Comparison of ENCODE assay signal across 9 cellular contexts in genomic region chr7:3095046-3095445, GRCh38. TPM values are rescaled to one million over a fixed set of nuclear protein-coding genes. Genes with fewer than 3 reads are reported as not detected.
DNase-seq lines count a peak whose midpoint lies in the region; ATAC-seq, FAIRE-seq and TF ChIP-seq lines count a peak whose summit lies in the region.
"Had no signal": no experiment of that assay in that cellular context is flagged by ENCODE, and none has a peak within 500 bp of the region (broad histone marks: within the 10 kb centered on the region; RNA-seq: fewer than 3 reads in every experiment).

No MANE protein-coding gene starts in this region.

- no peaks in the 10 kb centered on the region for H3K9me2 ChIP-seq in MM.1S (replicated peaks; ENCODE audit: insufficient read depth, low read length)

- no peaks in the 10 kb centered on the region for H3K27me3 ChIP-seq in MM.1S (replicated peaks; ENCODE audit: insufficient read depth, low read length)
- H3K27me3 ChIP-seq in small intestine (ENCODE audit: control insufficient read depth in 2 of 2, insufficient read depth in 2 of 2, low read length in 2 of 2) = no peaks in the 10 kb centered on the region
- H3K27me3 ChIP-seq in ovary = no peaks in the 10 kb centered on the region

- ATAC-seq in GM19452 (IDR thresholded peaks at IDR 0.05; ENCODE audit: unreplicated experiment) = peak; percentile 59
- ATAC-seq in GM21423 (IDR thresholded peaks at IDR 0.05; ENCODE audit: unreplicated experiment) = no peak

- no peak overlapping the region for H3K9ac ChIP-seq in MM.1S (ENCODE audit: low read length)

- peak overlapping the region; percentile 29 for H3K4me2 ChIP-seq in MM.1S (ENCODE audit: low read depth, low read length)

- no peaks in the 10 kb centered on the region for H3K9me3 ChIP-seq in MM.1S (replicated peaks; ENCODE audit: insufficient read depth, low read length)
- no peaks in the 10 kb centered on the region for H3K9me3 ChIP-seq in small intestine (ENCODE audit: control insufficient read depth, low read depth)
- H3K9me3 ChIP-seq in ovary = no peaks in the 10 kb centered on the region

- no peak for TF ChIP-seq POLR2A in ovary (IDR thresholded peaks at IDR 0.05)

- peak overlapping the region; percentile 72 for H3K4me3 Mint-ChIP-seq in activated T-helper 1 cell treated with anti-CD3 and anti-CD28 coated beads, Interleukin-12 subunit alpha, Interleukin-12 subunit beta, Interleukin-2, Interleukin-4 antibody, amounts not matched to agents 30 ng/mL and 10 ng/mL and 1 ng/mL, durations not matched to agents 14 hours and 24 hours and 36 hours
- H3K4me3 Mint-ChIP-seq: brain had no signal

- H3K36me3 Mint-ChIP-seq in activated T-helper 1 cell treated with anti-CD3 and anti-CD28 coated beads, Interleukin-12 subunit alpha, Interleukin-12 subunit beta, Interleukin-2, Interleukin-4 antibody, amounts not matched to agents 30 ng/mL and 10 ng/mL and 1 ng/mL, durations not matched to agents 14 hours and 24 hours and 36 hours (ENCODE audit: low read depth) = peaks cover 7% of the 10 kb centered on the region
- H3K36me3 Mint-ChIP-seq: brain had no signal

- no peak for TF ChIP-seq EP300 in ovary (IDR thresholded peaks at IDR 0.05)

- H3F3A ChIP-seq in MM.1S (ENCODE audit: insufficient read depth, low read length) = no peaks in the 10 kb centered on the region

- TF ChIP-seq CTCF in MM.1S (IDR thresholded peaks at IDR 0.05; ENCODE audit: low read length) = no peak
- TF ChIP-seq CTCF in ovary (IDR thresholded peaks at IDR 0.05) = no peak

- no peak for FAIRE-seq in small intestine (lab: Jason Lieb, UNC)

- H3K27me3 Mint-ChIP-seq in activated T-helper 1 cell treated with anti-CD3 and anti-CD28 coated beads, Interleukin-12 subunit alpha, Interleukin-12 subunit beta, Interleukin-2, Interleukin-4 antibody, amounts not matched to agents 30 ng/mL and 10 ng/mL and 1 ng/mL, durations not matched to agents 14 hours and 24 hours and 36 hours (ENCODE audit: insufficient read depth) = no peaks in the 10 kb centered on the region

- H3K4me3 ChIP-seq in MM.1S (ENCODE audit: low read length) (no peak overlapping the region), small intestine (ENCODE audit: low read depth in 1 of 2, low read length in 2 of 2) (no peak overlapping the region), ovary (no peak overlapping the region)

- H3K36me3 ChIP-seq in MM.1S (replicated peaks; ENCODE audit: insufficient read depth, low read length) (no peaks in the 10 kb centered on the region), small intestine (ENCODE audit: control insufficient read depth in 2 of 2, insufficient read depth in 2 of 2, low read length in 2 of 2) (no peaks in the 10 kb centered on the region), ovary (no peaks in the 10 kb centered on the region)

- intact Hi-C loops in activated T-helper 1 cell treated with anti-CD3 and anti-CD28 coated beads, Interleukin-12 subunit alpha, Interleukin-12 subunit beta, Interleukin-2, Interleukin-4 antibody, amounts not matched to agents 30 ng/mL and 10 ng/mL and 1 ng/mL, durations not matched to agents 14 hours and 24 hours and 36 hours (cut with micrococcal nuclease) = loop anchor here (1.0 to 2.0 kb wide), 3 partner anchors 11 to 52 kb away; partner anchors contain the start of gene CARD11
- intact Hi-C loops in ovary (cut with DNase I) = no loop called here

- H3K27ac Mint-ChIP-seq in activated T-helper 1 cell treated with anti-CD3 and anti-CD28 coated beads, Interleukin-12 subunit alpha, Interleukin-12 subunit beta, Interleukin-2, Interleukin-4 antibody, amounts not matched to agents 30 ng/mL and 10 ng/mL and 1 ng/mL, durations not matched to agents 14 hours and 24 hours and 36 hours = peak overlapping the region; percentile 94
- H3K27ac Mint-ChIP-seq: brain had no signal

- DNase-seq in MM.1S = no peak
- DNase-seq in activated T-helper 1 cell treated with anti-CD3 and anti-CD28 coated beads, Interleukin-12 subunit alpha, Interleukin-12 subunit beta, Interleukin-2, Interleukin-4 antibody, amounts not matched to agents 30 ng/mL and 10 ng/mL and 1 ng/mL, durations not matched to agents 14 hours and 24 hours and 36 hours (ENCODE audit: low spot score) = peak; percentile 41
- peak; percentile 27 for DNase-seq in small intestine
- no peak for DNase-seq in SHP77 (lab: John Stamatoyannopoulos, UW)
- DNase-seq in COLO829 (ENCODE audit: low spot score) = no peak
- no peak for DNase-seq in ovary

- H4K20me1 ChIP-seq in MM.1S (ENCODE audit: insufficient read depth, low read length) = no peaks in the 10 kb centered on the region

- H3K4me1 Mint-ChIP-seq in activated T-helper 1 cell treated with anti-CD3 and anti-CD28 coated beads, Interleukin-12 subunit alpha, Interleukin-12 subunit beta, Interleukin-2, Interleukin-4 antibody, amounts not matched to agents 30 ng/mL and 10 ng/mL and 1 ng/mL, durations not matched to agents 14 hours and 24 hours and 36 hours (ENCODE audit: low read depth) = peaks cover 56% of the 10 kb centered on the region
- H3K4me1 Mint-ChIP-seq: brain had no signal

- 52 to 68% (median 60%) methylated on average over 11 of the region's 11 CpGs for WGBS in small intestine, 3 donors
- 70 to 77% (median 70%) methylated on average over 11 of the region's 11 CpGs for WGBS in ovary, 3 donors

- H3K4me1 ChIP-seq in MM.1S (ENCODE audit: low read length) = no peaks in the 10 kb centered on the region
- H3K4me1 ChIP-seq in small intestine (ENCODE audit: control insufficient read depth in 2 of 2, insufficient read depth in 1 of 2, low read depth in 1 of 2, low read length in 1 of 2) = peaks cover 0 to 2% of the 10 kb centered on the region in 2 donors
- H3K4me1 ChIP-seq in ovary (ENCODE audit: insufficient read depth) = no peaks in the 10 kb centered on the region

- H3K9me3 Mint-ChIP-seq in activated T-helper 1 cell treated with anti-CD3 and anti-CD28 coated beads, Interleukin-12 subunit alpha, Interleukin-12 subunit beta, Interleukin-2, Interleukin-4 antibody, amounts not matched to agents 30 ng/mL and 10 ng/mL and 1 ng/mL, durations not matched to agents 14 hours and 24 hours and 36 hours = no peaks in the 10 kb centered on the region

- peak overlapping the region; percentile 52 for H2AFZ ChIP-seq in MM.1S (ENCODE audit: low read length)

- H3K27ac ChIP-seq in MM.1S (ENCODE audit: low read length) (no peak overlapping the region), small intestine (ENCODE audit: low read depth in 1 of 2, low read length in 1 of 2) (peak overlapping the region; percentile 42 to 71), ovary (no peak overlapping the region)

- H3K79me2 ChIP-seq in MM.1S (ENCODE audit: low read length) = no peaks in the 10 kb centered on the region

RNA-seq across cellular contexts. Expression of gene CARD11, which starts 51.4 kb away (rescaled TPM):
- 120 and 128 TPM in 2 replicates for total RNA-seq in activated T-helper 1 cell treated with anti-CD3 and anti-CD28 coated beads, Interleukin-12 subunit alpha, Interleukin-12 subunit beta, Interleukin-2, Interleukin-4 antibody, amounts not matched to agents 30 ng/mL and 10 ng/mL and 1 ng/mL, durations not matched to agents 14 hours and 24 hours and 36 hours
- 1 to 10 TPM in 2 of 3 donors, under 1 TPM in 1; 0.67 to 4.1 (median 2.4) TPM for polyA plus RNA-seq in small intestine
- total RNA-seq in ovary = 1 to 10 TPM in 2 of 7 donors, under 1 TPM in 5; 0.28 to 2.5 (median 0.80) TPM
- 1 to 10 TPM in 1 of 2 donors, under 1 TPM in 1; 0.51 to 1.9 TPM for polyA plus RNA-seq in ovary

Comparison
In these comparisons a context has a peak if more than half of its experiments do, and no peak if none do; other contexts are left out.
1. DNase-seq: peak in activated T-helper 1 cell treated with anti-CD3 and anti-CD28 coated beads, Interleukin-12 subunit alpha, Interleukin-12 subunit beta, Interleukin-2, Interleukin-4 antibody, amounts not matched to agents 30 ng/mL and 10 ng/mL and 1 ng/mL, durations not matched to agents 14 hours and 24 hours and 36 hours (single experiment) and small intestine (single experiment); none in MM.1S (single experiment), SHP77 (0 of 2), COLO829 (single experiment) and ovary (0 of 5).
2. H3K27ac ChIP-seq: peak in small intestine (2 of 2); none in MM.1S (single experiment) and ovary (0 of 2).
3. RNA of gene CARD11, which starts 51.4 kb away (total RNA-seq): 120 to 128 TPM in activated T-helper 1 cell treated with anti-CD3 and anti-CD28 coated beads, Interleukin-12 subunit alpha, Interleukin-12 subunit beta, Interleukin-2, Interleukin-4 antibody, amounts not matched to agents 30 ng/mL and 10 ng/mL and 1 ng/mL, durations not matched to agents 14 hours and 24 hours and 36 hours; 0.28 to 2.5 TPM in ovary; every median in the first group is over 10 times any median in the second.